Comparison of ENCODE assay signal across 35 cellular contexts in the genomic region with DNA sequence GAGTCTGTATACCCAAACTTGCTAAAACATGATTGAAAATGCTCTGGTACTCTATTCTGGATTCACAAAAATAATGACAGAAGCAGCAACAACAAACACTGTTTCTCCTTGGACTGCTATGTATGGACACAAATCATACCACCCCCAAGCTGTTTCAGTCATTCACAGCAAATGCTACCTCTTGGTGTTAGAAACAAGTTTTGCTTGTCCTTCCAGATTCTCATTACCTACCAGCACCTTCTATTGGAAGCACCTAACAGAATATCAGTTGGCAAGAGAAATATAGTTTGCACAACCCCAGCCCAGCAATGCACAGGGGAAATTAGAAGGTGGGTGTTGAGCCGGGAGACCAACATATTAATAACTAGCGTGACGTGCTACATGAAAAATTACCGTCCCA.
"Had no signal": no experiment of that assay in that cellular context is flagged by ENCODE, and none has a peak within 500 bp of the region (broad histone marks: within the 10 kb centered on the region; RNA-seq: fewer than 3 reads in every experiment).

No MANE protein-coding gene starts in this region.

- H3K27ac ChIP-seq: KMS-11 had no signal

- H3K27me3 ChIP-seq: MG63 had no signal

- H3K4me2 ChIP-seq: KMS-11 had no signal

- H3K4me3 ChIP-seq: MG63 had no signal

- H3K36me3 ChIP-seq: MG63 had no signal

- DNase-seq: Karpas-422, Kasumi-1, KG1, MG63, MM.1S, MV-4-11, NCI-H1048, NCI-H1092, NCI-H1092 treated with DMSO at 0.1 percent for 48 hours, NCI-H1105, NCI-H1105 treated with DMSO at 0.1 percent for 48 hours, NCI-H1417, NCI-H1417 treated with DMSO at 0.1 percent for 48 hours, NCI-H1436, NCI-H1436 treated with DMSO at 0.1 percent for 48 hours, NCI-H146, NCI-H1694, NCI-H1694 treated with DMSO at 0.1 percent for 48 hours, NCI-H187, NCI-H187 treated with DMSO at 0.1 percent for 48 hours, NCI-H1930, NCI-H2029, NCI-H2029 treated with DMSO at 0.1 percent for 48 hours, NCI-H2081, NCI-H2081 treated with DMSO at 0.1 percent for 48 hours, NCI-H2107, NCI-H2171, NCI-H2171 treated with DMSO at 0.1 percent for 48 hours, NCI-H2227 treated with DMSO at 0.1 percent for 48 hours, NCI-H226, NCI-H345, NCI-H446, NCI-H446 treated with DMSO at 0.1 percent for 48 hours, NCI-H510A had no signal

- H3K9me3 ChIP-seq: MG63 had no signal

- H3K9ac ChIP-seq: KMS-11 had no signal
